ENCODE assay signal across 1 cellular context in genomic region chr5:97979740-97980139, GRCh38.
TF ChIP-seq lines count a peak whose summit lies in the region.

No MANE protein-coding gene starts in this region.

TF ChIP-seq in GM23338, 12 proteins besides CTCF, POLR2A, EP300 and RAD21 (continued from another document):
- TF ChIP-seq ZNF462 (CRISPR knock-in tag; IDR thresholded peaks at IDR 0.05) = no peak
- TF ChIP-seq, protein P1, sequence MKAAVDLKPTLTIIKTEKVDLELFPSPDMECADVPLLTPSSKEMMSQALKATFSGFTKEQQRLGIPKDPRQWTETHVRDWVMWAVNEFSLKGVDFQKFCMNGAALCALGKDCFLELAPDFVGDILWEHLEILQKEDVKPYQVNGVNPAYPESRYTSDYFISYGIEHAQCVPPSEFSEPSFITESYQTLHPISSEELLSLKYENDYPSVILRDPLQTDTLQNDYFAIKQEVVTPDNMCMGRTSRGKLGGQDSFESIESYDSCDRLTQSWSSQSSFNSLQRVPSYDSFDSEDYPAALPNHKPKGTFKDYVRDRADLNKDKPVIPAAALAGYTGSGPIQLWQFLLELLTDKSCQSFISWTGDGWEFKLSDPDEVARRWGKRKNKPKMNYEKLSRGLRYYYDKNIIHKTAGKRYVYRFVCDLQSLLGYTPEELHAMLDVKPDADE (IDR thresholded peaks at IDR 0.05) = no peak
- no peak for TF ChIP-seq ZNF331 (CRISPR knock-in tag; IDR thresholded peaks at IDR 0.05; ENCODE audit: low read depth)
- TF ChIP-seq EZH2 (IDR thresholded peaks at IDR 0.05; ENCODE audit: low read depth, unreplicated experiment) = no peak
TF ChIP-seq in GM23338: peak in this region for 0.
